23 cellular contexts compared by ENCODE assay signal in genomic region chr1:235124665-235125064, GRCh38. TPM values are rescaled to one million over a fixed set of nuclear protein-coding genes. Genes with fewer than 3 reads are reported as not detected.
DNase-seq lines count a peak whose midpoint lies in the region; ATAC-seq, FAIRE-seq and TF ChIP-seq lines count a peak whose summit lies in the region.
"Had no signal": no experiment of that assay in that cellular context is flagged by ENCODE, and none has a peak within 500 bp of the region (broad histone marks: within the 10 kb centered on the region; RNA-seq: fewer than 3 reads in every experiment).

No MANE protein-coding gene starts in this region.

- H3K9ac ChIP-seq in fibroblast of lung (ENCODE audit: insufficient read depth, low read length): no peak overlapping the region
- H3K9ac ChIP-seq: SK-N-SH had no signal

- H2AFZ ChIP-seq in fibroblast of lung (ENCODE audit: low read length): no peak overlapping the region

- H3K36me3 Mint-ChIP-seq in T-helper 1 cell treated with Interleukin-12 subunit alpha and Interleukin-12 subunit beta and Interleukin-4 antibody, amounts not matched to agents 30 μg/mL and 1 μg/mL, for 36 hours (ENCODE audit: low read depth): peaks cover 37% of the 10 kb centered on the region
- H3K36me3 Mint-ChIP-seq in CD4-positive, alpha-beta T cell (ENCODE audit: low read depth): peaks cover 73% of the 10 kb centered on the region
- peaks cover 19% of the 10 kb centered on the region for H3K36me3 Mint-ChIP-seq in osteocyte (ENCODE audit: unreplicated experiment)

- H3K9me3 ChIP-seq in CD4-positive, alpha-beta T cell (ENCODE audit: control insufficient read depth, low read length): no peaks in the 10 kb centered on the region
- no peaks in the 10 kb centered on the region for H3K9me3 ChIP-seq in fibroblast of lung (ENCODE audit: control insufficient read depth, insufficient read depth, low read depth, low read length)
- H3K9me3 ChIP-seq: BE2C, body of pancreas, psoas muscle, SK-N-SH had no signal

- CTCF ChIA-PET in CD4-positive, alpha-beta T cell (lab: Charles Lee): no interaction called here

- TF ChIP-seq CTCF in CD4-positive, alpha-beta T cell (IDR thresholded peaks at IDR 0.05): no peak
- TF ChIP-seq CTCF in fibroblast of lung (conservative IDR thresholded peaks at IDR 0.05 in 1 of 2, IDR thresholded peaks at IDR 0.05 in 1 of 2; ENCODE audit: low read depth in 1 of 2, low read length in 2 of 2) (no peak), osteocyte (IDR thresholded peaks at IDR 0.05) (no peak)

- H3K9me3 Mint-ChIP-seq in T-helper 1 cell treated with Interleukin-12 subunit alpha and Interleukin-12 subunit beta and Interleukin-4 antibody, amounts not matched to agents 30 μg/mL and 1 μg/mL, for 36 hours: no peaks in the 10 kb centered on the region
- no peaks in the 10 kb centered on the region for H3K9me3 Mint-ChIP-seq in CD4-positive, alpha-beta T cell
- no peaks in the 10 kb centered on the region for H3K9me3 Mint-ChIP-seq in osteocyte (ENCODE audit: unreplicated experiment)
- H3K9me3 Mint-ChIP-seq: memory B cell had no signal

- H3K4me1 ChIP-seq in fibroblast of lung (ENCODE audit: control insufficient read depth, extremely low read depth, insufficient read depth, low read length): no peaks in the 10 kb centered on the region
- H3K4me1 ChIP-seq: BE2C had no signal

- H3K4me2 ChIP-seq in fibroblast of lung (ENCODE audit: extremely low read depth, insufficient read depth, low read length): peak overlapping the region; percentile 15

- peak overlapping the region; percentile 54 for H3K4me3 Mint-ChIP-seq in T-helper 1 cell treated with Interleukin-12 subunit alpha and Interleukin-12 subunit beta and Interleukin-4 antibody, amounts not matched to agents 30 μg/mL and 1 μg/mL, for 36 hours
- peak overlapping the region; percentile 86 for H3K4me3 Mint-ChIP-seq in CD4-positive, alpha-beta T cell
- no peak overlapping the region for H3K4me3 Mint-ChIP-seq in osteocyte (ENCODE audit: unreplicated experiment)
- H3K4me3 Mint-ChIP-seq: memory B cell had no signal

- DNase-seq in T-helper 1 cell (no peak), fibroblast of lung (ENCODE audit: low read depth in 2 of 2) (no peak), osteocyte (ENCODE audit: extremely low spot score, unreplicated experiment) (no peak)
- DNase-seq in CD4-positive, alpha-beta T cell: no peak
- DNase-seq in stimulated activated CD4-positive, alpha-beta T cell treated with anti-CD3 and anti-CD28 coated beads, Interleukin-15, amount 100 ng/mL, for 24 hours: no peak
- DNase-seq: activated CD4-positive, alpha-beta T cell treated with anti-CD3 and anti-CD28 coated beads, Interleukin-2, amount 50 U/mL, for 4 hours; activated gamma-delta T cell treated with Interleukin-2 at 50 U/mL for 16 hours; BE2C; body of pancreas; cortex of kidney; hippocampal formation; NCI-H1417 treated with DMSO at 0.1 percent for 48 hours; psoas muscle; SK-N-SH; small intestine; stimulated activated CD4-positive, alpha-beta T cell treated with anti-CD3 and anti-CD28 coated beads, Interleukin-4, amount 100 ng/mL, for 4 hours had no signal

- no peak overlapping the region for H3K4me3 ChIP-seq in fibroblast of lung (replicated peaks in 1 of 4; ENCODE audit: control extremely low read depth in 1 of 4, insufficient read depth in 1 of 4, low read depth in 3 of 4, low read length in 4 of 4)
- H3K4me3 ChIP-seq: body of pancreas, psoas muscle had no signal

- H4K20me1 ChIP-seq in fibroblast of lung (ENCODE audit: control insufficient read depth, extremely low read depth, insufficient read depth, low read length): peaks cover 5% of the 10 kb centered on the region

- peaks cover 44% of the 10 kb centered on the region for H3K4me1 Mint-ChIP-seq in T-helper 1 cell treated with Interleukin-12 subunit alpha and Interleukin-12 subunit beta and Interleukin-4 antibody, amounts not matched to agents 30 μg/mL and 1 μg/mL, for 36 hours (ENCODE audit: low read depth)
- peaks cover 66% of the 10 kb centered on the region for H3K4me1 Mint-ChIP-seq in CD4-positive, alpha-beta T cell (ENCODE audit: low read depth)
- peaks cover 47% of the 10 kb centered on the region for H3K4me1 Mint-ChIP-seq in osteocyte (ENCODE audit: unreplicated experiment)

- H3K79me2 ChIP-seq in fibroblast of lung (ENCODE audit: control insufficient read depth, insufficient read depth, low read length): peaks cover 79% of the 10 kb centered on the region

- POLR2A ChIA-PET in CD4-positive, alpha-beta T cell (lab: Charles Lee): no interaction called here

- H3K27ac ChIP-seq in CD4-positive, alpha-beta T cell (ENCODE audit: low read depth, low read length): no peak overlapping the region
- H3K27ac ChIP-seq in fibroblast of lung (ENCODE audit: insufficient read depth, low read length): no peak overlapping the region
- H3K27ac ChIP-seq: 22Rv1, body of pancreas, psoas muscle had no signal

- FAIRE-seq in TTC549 (lab: Jason Lieb, UNC): peak; percentile 7
- FAIRE-seq: GM12892, RCC 7860, small intestine had no signal

- H3K27ac Mint-ChIP-seq in T-helper 1 cell treated with Interleukin-12 subunit alpha and Interleukin-12 subunit beta and Interleukin-4 antibody, amounts not matched to agents 30 μg/mL and 1 μg/mL, for 36 hours: peak overlapping the region; percentile 80
- peak overlapping the region; percentile 40 for H3K27ac Mint-ChIP-seq in CD4-positive, alpha-beta T cell
- H3K27ac Mint-ChIP-seq in osteocyte (ENCODE audit: unreplicated experiment): no peak overlapping the region

- no peaks in the 10 kb centered on the region for H3K27me3 Mint-ChIP-seq in T-helper 1 cell treated with Interleukin-12 subunit alpha and Interleukin-12 subunit beta and Interleukin-4 antibody, amounts not matched to agents 30 μg/mL and 1 μg/mL, for 36 hours (ENCODE audit: low read depth)
- no peaks in the 10 kb centered on the region for H3K27me3 Mint-ChIP-seq in CD4-positive, alpha-beta T cell
- H3K27me3 Mint-ChIP-seq in osteocyte (ENCODE audit: unreplicated experiment): no peaks in the 10 kb centered on the region
- H3K27me3 Mint-ChIP-seq: memory B cell had no signal

- H3K27me3 ChIP-seq in CD4-positive, alpha-beta T cell (ENCODE audit: control insufficient read depth, insufficient read depth, low read length): no peaks in the 10 kb centered on the region
- H3K27me3 ChIP-seq in fibroblast of lung (ENCODE audit: control insufficient read depth, insufficient read depth, low read length): no peaks in the 10 kb centered on the region
- H3K27me3 ChIP-seq: BE2C, body of pancreas had no signal

- intact Hi-C loops in CD4-positive, alpha-beta T cell (cut with DNase I, micrococcal nuclease): loop anchor here in 1 of 2 experiments (5.0 kb wide), 1 partner anchor 203 kb away; the partner anchor contains the start of genes ARID4B and GGPS1

- ATAC-seq in CD4-positive, alpha-beta T cell (ENCODE audit: poor library complexity): no peak
- no peak for ATAC-seq in GM21390 (IDR thresholded peaks at IDR 0.05; ENCODE audit: unreplicated experiment)
- ATAC-seq: body of pancreas, psoas muscle had no signal

- H3K36me3 ChIP-seq in fibroblast of lung (ENCODE audit: control insufficient read depth, insufficient read depth, low read length): peaks cover 6% of the 10 kb centered on the region

RNA-seq across cellular contexts. Expression of gene TOMM20, which starts 4.0 kb away (rescaled TPM):
- total RNA-seq in CD4-positive, alpha-beta T cell: 100 to 1,000 TPM; 129 to 133 TPM
- total RNA-seq in fibroblast of lung: 85.5 and 92.7 TPM in 2 replicates
- polyA plus RNA-seq in fibroblast of lung: 95.1 and 111 TPM in 2 replicates
- polyA plus RNA-seq in fibroblast of lung (2012): 97.4 and 104 TPM in 2 replicates
- 23.2 and 53.4 TPM in 2 replicates for polyA minus RNA-seq in fibroblast of lung (ENCODE audit: low replicate concordance)
- total RNA-seq in osteocyte: 99.1 and 100 TPM in 2 replicates

RNA-seq across cellular contexts. Expression of gene RBM34, which starts 36.4 kb away (rescaled TPM):
- total RNA-seq in CD4-positive, alpha-beta T cell: 100 to 1,000 TPM; 195 to 218 TPM
- total RNA-seq in fibroblast of lung (64.1 and 66.3 TPM in 2 replicates), osteocyte (66.9 and 75.0 TPM in 2 replicates)
- 30.3 and 30.6 TPM in 2 replicates for polyA plus RNA-seq in fibroblast of lung
- polyA plus RNA-seq in fibroblast of lung (2012): 76.6 and 81.8 TPM in 2 replicates
- polyA minus RNA-seq in fibroblast of lung (ENCODE audit: low replicate concordance): 8.4 and 16.8 TPM in 2 replicates
